Comparison of ENCODE assay signal across 1 cellular context in the genomic region with DNA sequence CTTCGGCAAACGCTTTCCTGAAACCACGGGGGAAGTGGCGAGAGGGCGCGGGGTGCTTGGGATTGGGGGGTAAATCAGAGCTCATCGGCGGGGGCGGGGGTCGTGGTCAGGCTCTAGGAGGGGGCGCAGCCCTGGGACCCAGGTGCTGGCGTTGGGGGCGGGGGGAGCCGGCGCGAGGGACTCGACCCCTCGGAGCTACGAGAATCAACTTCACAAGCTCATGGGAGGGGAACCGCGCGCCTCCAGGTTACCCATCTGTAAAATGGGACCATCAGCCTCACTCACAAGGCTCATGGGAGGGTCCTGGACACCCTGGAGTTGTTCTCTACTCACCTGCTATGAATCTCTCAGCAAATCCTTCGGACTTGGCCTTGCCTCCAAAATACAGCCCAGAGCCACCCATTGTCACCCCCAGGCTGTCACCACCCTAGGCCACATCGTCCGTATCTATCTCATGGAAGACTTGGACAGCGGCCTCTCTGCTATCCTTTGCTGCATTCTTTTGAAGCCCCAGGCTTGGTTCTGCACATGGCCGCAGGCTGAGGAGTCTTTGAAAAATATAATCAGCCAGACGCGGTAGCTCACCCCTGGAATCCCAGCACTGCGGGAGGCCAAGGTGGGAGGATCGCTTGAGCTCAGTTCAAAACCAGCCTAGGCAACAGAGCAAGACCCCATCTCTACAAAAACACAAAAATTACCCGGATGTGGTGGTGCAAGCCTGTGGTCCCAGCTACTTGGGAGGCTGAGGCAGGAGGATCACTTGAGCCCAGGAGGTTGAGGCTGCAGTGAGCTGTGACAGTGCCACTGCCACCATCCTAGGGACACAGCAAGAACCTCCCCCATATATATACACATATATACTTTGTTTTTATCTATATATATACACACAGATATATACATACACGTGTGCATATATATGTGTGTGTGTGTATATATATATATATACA.
TF ChIP-seq lines count a peak whose summit lies in the region.

No MANE protein-coding gene starts in this region.

TF ChIP-seq in K562, 482 proteins besides CTCF, POLR2A, EP300 and RAD21 (continued from another document and continues in another):
- TF ChIP-seq, protein P1, sequence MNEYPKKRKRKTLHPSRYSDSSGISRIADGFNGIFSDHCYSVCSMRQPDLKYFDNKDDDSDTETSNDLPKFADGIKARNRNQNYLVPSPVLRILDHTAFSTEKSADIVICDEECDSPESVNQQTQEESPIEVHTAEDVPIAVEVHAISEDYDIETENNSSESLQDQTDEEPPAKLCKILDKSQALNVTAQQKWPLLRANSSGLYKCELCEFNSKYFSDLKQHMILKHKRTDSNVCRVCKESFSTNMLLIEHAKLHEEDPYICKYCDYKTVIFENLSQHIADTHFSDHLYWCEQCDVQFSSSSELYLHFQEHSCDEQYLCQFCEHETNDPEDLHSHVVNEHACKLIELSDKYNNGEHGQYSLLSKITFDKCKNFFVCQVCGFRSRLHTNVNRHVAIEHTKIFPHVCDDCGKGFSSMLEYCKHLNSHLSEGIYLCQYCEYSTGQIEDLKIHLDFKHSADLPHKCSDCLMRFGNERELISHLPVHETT (CRISPR knock-in tag; conservative IDR thresholded peaks at IDR 0.05 in 1 of 2, IDR thresholded peaks at IDR 0.05 in 1 of 2), result no peak; a peak in 1 of 4 replicates
- TF ChIP-seq ZNF609 (CRISPR knock-in tag; IDR thresholded peaks at IDR 0.05; ENCODE audit: borderline replicate concordance) (no peak), ZNF239 (CRISPR knock-in tag; IDR thresholded peaks at IDR 0.05) (no peak), SMARCA5 (IDR thresholded peaks at IDR 0.05) (peak; percentile 87), NFATC3 (IDR thresholded peaks at IDR 0.05) (no peak), CXXC5 (CRISPR knock-in tag; IDR thresholded peaks at IDR 0.05) (no peak), ZNF175 (CRISPR knock-in tag; IDR thresholded peaks at IDR 0.05; ENCODE audit: low read depth) (no peak), ZNF583 (CRISPR knock-in tag; IDR thresholded peaks at IDR 0.05) (no peak), SREBF1 (IDR thresholded peaks at IDR 0.05; ENCODE audit: borderline replicate concordance, low read depth, low read length) (no peak), E2F5 (CRISPR knock-in tag; IDR thresholded peaks at IDR 0.05) (no peak), TSC22D4 (tag; IDR thresholded peaks at IDR 0.05) (no peak), TGIF2 (CRISPR knock-in tag; IDR thresholded peaks at IDR 0.05) (no peak), ZNF696 (CRISPR knock-in tag; conservative IDR thresholded peaks at IDR 0.05) (no peak), STAG1 (CRISPR knock-in tag; IDR thresholded peaks at IDR 0.05; ENCODE audit: borderline replicate concordance) (no peak), NFE2 (IDR thresholded peaks at IDR 0.05; ENCODE audit: low read depth) (no peak), FOXP1 (CRISPR knock-in tag; IDR thresholded peaks at IDR 0.05) (no peak), TBL1XR1 (IDR thresholded peaks at IDR 0.05; ENCODE audit: low read length in 2 of 2) (no peak), BACH1 (tag; IDR thresholded peaks at IDR 0.05) (no peak), SMAD1 (IDR thresholded peaks at IDR 0.05; ENCODE audit: low read depth, low read length, partially characterized antibody) (no peak), TFAM (CRISPR knock-in tag; conservative IDR thresholded peaks at IDR 0.05) (no peak), ZBTB17 (CRISPR knock-in tag; IDR thresholded peaks at IDR 0.05) (no peak), MAFK (IDR thresholded peaks at IDR 0.05; ENCODE audit: low read length) (no peak), ZKSCAN8 (CRISPR knock-in tag; IDR thresholded peaks at IDR 0.05) (no peak), ZBED1 (IDR thresholded peaks at IDR 0.05) (no peak), CREM (IDR thresholded peaks at IDR 0.05; ENCODE audit: low read depth) (no peak), ZNF174 (CRISPR knock-in tag; IDR thresholded peaks at IDR 0.05) (no peak), ZNF589 (CRISPR knock-in tag; IDR thresholded peaks at IDR 0.05; ENCODE audit: low read depth) (no peak), SMAD4 (CRISPR knock-in tag; conservative IDR thresholded peaks at IDR 0.05) (no peak), CHD4 (IDR thresholded peaks at IDR 0.05; ENCODE audit: insufficient read depth, insufficient replicate concordance, low read depth, low read length, poor library complexity, severe bottlenecking) (peak; percentile 60), PHF20 (IDR thresholded peaks at IDR 0.05; ENCODE audit: partially characterized antibody) (peak; percentile 26), ZFX (CRISPR knock-in tag; IDR thresholded peaks at IDR 0.05) (peak; percentile 13; the same call in 1 of the 2 replicates), ZNF764 (CRISPR knock-in tag; IDR thresholded peaks at IDR 0.05; ENCODE audit: low read depth) (no peak), RBM17 (IDR thresholded peaks at IDR 0.05; ENCODE audit: borderline replicate concordance, low read depth, low read length) (no peak), ZBTB26 (CRISPR knock-in tag; IDR thresholded peaks at IDR 0.05) (no peak), CBX8 (IDR thresholded peaks at IDR 0.05; ENCODE audit: borderline replicate concordance, extremely low read depth, low read depth, low read length, poor library complexity, severe bottlenecking) (no peak), CBX3 (IDR thresholded peaks at IDR 0.05; ENCODE audit: borderline replicate concordance in 1 of 2, low read length in 2 of 2) (no peak)
- TF ChIP-seq, protein P2, sequence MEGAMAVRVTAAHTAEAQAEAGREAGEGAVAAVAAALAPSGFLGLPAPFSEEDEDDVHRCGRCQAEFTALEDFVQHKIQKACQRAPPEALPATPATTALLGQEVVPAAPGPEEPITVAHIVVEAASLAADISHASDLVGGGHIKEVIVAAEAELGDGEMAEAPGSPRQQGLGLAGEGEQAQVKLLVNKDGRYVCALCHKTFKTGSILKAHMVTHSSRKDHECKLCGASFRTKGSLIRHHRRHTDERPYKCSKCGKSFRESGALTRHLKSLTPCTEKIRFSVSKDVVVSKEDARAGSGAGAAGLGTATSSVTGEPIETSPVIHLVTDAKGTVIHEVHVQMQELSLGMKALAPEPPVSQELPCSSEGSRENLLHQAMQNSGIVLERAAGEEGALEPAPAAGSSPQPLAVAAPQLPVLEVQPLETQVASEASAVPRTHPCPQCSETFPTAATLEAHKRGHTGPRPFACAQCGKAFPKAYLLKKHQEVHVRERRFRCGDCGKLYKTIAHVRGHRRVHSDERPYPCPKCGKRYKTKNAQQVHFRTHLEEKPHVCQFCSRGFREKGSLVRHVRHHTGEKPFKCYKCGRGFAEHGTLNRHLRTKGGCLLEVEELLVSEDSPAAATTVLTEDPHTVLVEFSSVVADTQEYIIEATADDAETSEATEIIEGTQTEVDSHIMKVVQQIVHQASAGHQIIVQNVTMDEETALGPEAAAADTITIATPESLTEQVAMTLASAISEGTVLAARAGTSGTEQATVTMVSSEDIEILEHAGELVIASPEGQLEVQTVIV (CRISPR knock-in tag; IDR thresholded peaks at IDR 0.05; ENCODE audit: borderline replicate concordance), result no peak
- TF ChIP-seq, protein P3, sequence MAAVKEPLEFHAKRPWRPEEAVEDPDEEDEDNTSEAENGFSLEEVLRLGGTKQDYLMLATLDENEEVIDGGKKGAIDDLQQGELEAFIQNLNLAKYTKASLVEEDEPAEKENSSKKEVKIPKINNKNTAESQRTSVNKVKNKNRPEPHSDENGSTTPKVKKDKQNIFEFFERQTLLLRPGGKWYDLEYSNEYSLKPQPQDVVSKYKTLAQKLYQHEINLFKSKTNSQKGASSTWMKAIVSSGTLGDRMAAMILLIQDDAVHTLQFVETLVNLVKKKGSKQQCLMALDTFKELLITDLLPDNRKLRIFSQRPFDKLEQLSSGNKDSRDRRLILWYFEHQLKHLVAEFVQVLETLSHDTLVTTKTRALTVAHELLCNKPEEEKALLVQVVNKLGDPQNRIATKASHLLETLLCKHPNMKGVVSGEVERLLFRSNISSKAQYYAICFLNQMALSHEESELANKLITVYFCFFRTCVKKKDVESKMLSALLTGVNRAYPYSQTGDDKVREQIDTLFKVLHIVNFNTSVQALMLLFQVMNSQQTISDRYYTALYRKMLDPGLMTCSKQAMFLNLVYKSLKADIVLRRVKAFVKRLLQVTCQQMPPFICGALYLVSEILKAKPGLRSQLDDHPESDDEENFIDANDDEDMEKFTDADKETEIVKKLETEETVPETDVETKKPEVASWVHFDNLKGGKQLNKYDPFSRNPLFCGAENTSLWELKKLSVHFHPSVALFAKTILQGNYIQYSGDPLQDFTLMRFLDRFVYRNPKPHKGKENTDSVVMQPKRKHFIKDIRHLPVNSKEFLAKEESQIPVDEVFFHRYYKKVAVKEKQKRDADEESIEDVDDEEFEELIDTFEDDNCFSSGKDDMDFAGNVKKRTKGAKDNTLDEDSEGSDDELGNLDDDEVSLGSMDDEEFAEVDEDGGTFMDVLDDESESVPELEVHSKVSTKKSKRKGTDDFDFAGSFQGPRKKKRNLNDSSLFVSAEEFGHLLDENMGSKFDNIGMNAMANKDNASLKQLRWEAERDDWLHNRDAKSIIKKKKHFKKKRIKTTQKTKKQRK (IDR thresholded peaks at IDR 0.05; ENCODE audit: borderline replicate concordance, low read depth, low read length), result no peak
- TF ChIP-seq, protein P4, sequence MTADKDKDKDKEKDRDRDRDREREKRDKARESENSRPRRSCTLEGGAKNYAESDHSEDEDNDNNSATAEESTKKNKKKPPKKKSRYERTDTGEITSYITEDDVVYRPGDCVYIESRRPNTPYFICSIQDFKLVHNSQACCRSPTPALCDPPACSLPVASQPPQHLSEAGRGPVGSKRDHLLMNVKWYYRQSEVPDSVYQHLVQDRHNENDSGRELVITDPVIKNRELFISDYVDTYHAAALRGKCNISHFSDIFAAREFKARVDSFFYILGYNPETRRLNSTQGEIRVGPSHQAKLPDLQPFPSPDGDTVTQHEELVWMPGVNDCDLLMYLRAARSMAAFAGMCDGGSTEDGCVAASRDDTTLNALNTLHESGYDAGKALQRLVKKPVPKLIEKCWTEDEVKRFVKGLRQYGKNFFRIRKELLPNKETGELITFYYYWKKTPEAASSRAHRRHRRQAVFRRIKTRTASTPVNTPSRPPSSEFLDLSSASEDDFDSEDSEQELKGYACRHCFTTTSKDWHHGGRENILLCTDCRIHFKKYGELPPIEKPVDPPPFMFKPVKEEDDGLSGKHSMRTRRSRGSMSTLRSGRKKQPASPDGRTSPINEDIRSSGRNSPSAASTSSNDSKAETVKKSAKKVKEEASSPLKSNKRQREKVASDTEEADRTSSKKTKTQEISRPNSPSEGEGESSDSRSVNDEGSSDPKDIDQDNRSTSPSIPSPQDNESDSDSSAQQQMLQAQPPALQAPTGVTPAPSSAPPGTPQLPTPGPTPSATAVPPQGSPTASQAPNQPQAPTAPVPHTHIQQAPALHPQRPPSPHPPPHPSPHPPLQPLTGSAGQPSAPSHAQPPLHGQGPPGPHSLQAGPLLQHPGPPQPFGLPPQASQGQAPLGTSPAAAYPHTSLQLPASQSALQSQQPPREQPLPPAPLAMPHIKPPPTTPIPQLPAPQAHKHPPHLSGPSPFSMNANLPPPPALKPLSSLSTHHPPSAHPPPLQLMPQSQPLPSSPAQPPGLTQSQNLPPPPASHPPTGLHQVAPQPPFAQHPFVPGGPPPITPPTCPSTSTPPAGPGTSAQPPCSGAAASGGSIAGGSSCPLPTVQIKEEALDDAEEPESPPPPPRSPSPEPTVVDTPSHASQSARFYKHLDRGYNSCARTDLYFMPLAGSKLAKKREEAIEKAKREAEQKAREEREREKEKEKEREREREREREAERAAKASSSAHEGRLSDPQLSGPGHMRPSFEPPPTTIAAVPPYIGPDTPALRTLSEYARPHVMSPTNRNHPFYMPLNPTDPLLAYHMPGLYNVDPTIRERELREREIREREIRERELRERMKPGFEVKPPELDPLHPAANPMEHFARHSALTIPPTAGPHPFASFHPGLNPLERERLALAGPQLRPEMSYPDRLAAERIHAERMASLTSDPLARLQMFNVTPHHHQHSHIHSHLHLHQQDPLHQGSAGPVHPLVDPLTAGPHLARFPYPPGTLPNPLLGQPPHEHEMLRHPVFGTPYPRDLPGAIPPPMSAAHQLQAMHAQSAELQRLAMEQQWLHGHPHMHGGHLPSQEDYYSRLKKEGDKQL (CRISPR knock-in tag; IDR thresholded peaks at IDR 0.05; ENCODE audit: borderline replicate concordance), result peak; percentile 73; the same call in 1 of the 2 replicates
